In genomic region chr1:100279954-100280682, GRCh38 we compare ENCODE assay signal across 1 cellular context.
TF ChIP-seq lines count a peak whose summit lies in the region.

No MANE protein-coding gene starts in this region.

TF ChIP-seq in GM23338, 12 proteins besides CTCF, POLR2A, EP300 and RAD21 (continued from another document):
- TF ChIP-seq, protein P1, sequence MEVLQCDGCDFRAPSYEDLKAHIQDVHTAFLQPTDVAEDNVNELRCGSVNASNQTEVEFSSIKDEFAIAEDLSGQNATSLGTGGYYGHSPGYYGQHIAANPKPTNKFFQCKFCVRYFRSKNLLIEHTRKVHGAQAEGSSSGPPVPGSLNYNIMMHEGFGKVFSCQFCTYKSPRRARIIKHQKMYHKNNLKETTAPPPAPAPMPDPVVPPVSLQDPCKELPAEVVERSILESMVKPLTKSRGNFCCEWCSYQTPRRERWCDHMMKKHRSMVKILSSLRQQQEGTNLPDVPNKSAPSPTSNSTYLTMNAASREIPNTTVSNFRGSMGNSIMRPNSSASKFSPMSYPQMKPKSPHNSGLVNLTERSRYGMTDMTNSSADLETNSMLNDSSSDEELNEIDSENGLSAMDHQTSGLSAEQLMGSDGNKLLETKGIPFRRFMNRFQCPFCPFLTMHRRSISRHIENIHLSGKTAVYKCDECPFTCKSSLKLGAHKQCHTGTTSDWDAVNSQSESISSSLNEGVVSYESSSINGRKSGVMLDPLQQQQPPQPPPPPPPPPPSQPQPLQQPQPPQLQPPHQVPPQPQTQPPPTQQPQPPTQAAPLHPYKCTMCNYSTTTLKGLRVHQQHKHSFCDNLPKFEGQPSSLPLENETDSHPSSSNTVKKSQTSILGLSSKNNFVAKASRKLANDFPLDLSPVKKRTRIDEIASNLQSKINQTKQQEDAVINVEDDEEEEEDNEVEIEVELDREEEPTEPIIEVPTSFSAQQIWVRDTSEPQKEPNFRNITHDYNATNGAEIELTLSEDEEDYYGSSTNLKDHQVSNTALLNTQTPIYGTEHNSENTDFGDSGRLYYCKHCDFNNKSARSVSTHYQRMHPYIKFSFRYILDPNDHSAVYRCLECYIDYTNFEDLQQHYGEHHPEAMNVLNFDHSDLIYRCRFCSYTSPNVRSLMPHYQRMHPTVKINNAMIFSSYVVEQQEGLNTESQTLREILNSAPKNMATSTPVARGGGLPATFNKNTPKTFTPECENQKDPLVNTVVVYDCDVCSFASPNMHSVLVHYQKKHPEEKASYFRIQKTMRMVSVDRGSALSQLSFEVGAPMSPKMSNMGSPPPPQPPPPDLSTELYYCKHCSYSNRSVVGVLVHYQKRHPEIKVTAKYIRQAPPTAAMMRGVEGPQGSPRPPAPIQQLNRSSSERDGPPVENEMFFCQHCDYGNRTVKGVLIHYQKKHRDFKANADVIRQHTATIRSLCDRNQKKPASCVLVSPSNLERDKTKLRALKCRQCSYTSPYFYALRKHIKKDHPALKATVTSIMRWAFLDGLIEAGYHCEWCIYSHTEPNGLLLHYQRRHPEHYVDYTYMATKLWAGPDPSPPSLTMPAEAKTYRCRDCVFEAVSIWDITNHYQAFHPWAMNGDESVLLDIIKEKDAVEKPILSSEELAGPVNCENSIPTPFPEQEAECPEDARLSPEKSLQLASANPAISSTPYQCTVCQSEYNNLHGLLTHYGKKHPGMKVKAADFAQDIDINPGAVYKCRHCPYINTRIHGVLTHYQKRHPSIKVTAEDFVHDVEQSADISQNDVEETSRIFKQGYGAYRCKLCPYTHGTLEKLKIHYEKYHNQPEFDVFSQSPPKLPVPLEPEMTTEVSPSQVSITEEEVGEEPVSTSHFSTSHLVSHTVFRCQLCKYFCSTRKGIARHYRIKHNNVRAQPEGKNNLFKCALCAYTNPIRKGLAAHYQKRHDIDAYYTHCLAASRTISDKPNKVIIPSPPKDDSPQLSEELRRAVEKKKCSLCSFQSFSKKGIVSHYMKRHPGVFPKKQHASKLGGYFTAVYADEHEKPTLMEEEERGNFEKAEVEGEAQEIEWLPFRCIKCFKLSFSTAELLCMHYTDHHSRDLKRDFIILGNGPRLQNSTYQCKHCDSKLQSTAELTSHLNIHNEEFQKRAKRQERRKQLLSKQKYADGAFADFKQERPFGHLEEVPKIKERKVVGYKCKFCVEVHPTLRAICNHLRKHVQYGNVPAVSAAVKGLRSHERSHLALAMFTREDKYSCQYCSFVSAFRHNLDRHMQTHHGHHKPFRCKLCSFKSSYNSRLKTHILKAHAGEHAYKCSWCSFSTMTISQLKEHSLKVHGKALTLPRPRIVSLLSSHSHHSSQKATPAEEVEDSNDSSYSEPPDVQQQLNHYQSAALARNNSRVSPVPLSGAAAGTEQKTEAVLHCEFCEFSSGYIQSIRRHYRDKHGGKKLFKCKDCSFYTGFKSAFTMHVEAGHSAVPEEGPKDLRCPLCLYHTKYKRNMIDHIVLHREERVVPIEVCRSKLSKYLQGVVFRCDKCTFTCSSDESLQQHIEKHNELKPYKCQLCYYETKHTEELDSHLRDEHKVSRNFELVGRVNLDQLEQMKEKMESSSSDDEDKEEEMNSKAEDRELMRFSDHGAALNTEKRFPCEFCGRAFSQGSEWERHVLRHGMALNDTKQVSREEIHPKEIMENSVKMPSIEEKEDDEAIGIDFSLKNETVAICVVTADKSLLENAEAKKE (CRISPR knock-in tag; IDR thresholded peaks at IDR 0.05): no peak
- TF ChIP-seq ETS1 (IDR thresholded peaks at IDR 0.05) (no peak), ZNF331 (CRISPR knock-in tag; IDR thresholded peaks at IDR 0.05; ENCODE audit: low read depth) (no peak), EZH2phosphoT487 (IDR thresholded peaks at IDR 0.05; ENCODE audit: unreplicated experiment) (no peak), ZNF114 (CRISPR knock-in tag; IDR thresholded peaks at IDR 0.05) (no peak), STAT1 (IDR thresholded peaks at IDR 0.05; ENCODE audit: unreplicated experiment) (no peak), EZH2 (IDR thresholded peaks at IDR 0.05; ENCODE audit: low read depth, unreplicated experiment) (no peak)
